In genomic region chr2:68404901-68405799, GRCh38 we compare ENCODE assay signal across 26 cellular contexts. TPM values are rescaled to one million over a fixed set of nuclear protein-coding genes. Genes with fewer than 3 reads are reported as not detected.
A peak's percentile ranks its signal among the peaks of the same experiment; 100 is the strongest.
DNase-seq lines count a peak whose midpoint lies in the region; ATAC-seq, FAIRE-seq and TF ChIP-seq lines count a peak whose summit lies in the region.
"Had no signal": no experiment of that assay in that cellular context is flagged by ENCODE, and none has a peak within 500 bp of the region (broad histone marks: within the 10 kb centered on the region; RNA-seq: fewer than 3 reads in every experiment).

No MANE protein-coding gene starts in this region.

- no peaks in the 10 kb centered on the region for H3K27me3 Mint-ChIP-seq in effector memory CD8-positive, alpha-beta T cell

- H3K27me3 ChIP-seq in H7 (ENCODE audit: control insufficient read depth, insufficient read depth, low read length): peaks cover 3% of the 10 kb centered on the region; the same call in 1 of the 2 replicates
- no peaks in the 10 kb centered on the region for H3K27me3 ChIP-seq in neuron (ENCODE audit: insufficient read depth, low read length)
- peaks cover 57% of the 10 kb centered on the region for H3K27me3 ChIP-seq in foreskin keratinocyte
- H3K27me3 ChIP-seq in right lobe of liver: no peaks in the 10 kb centered on the region
- H3K27me3 ChIP-seq: adrenal gland, colonic mucosa, testis, uterus had no signal

- no peaks in the 10 kb centered on the region for H3K36me3 ChIP-seq in H7 (replicated peaks; ENCODE audit: control insufficient read depth, insufficient read depth, low read length)
- H3K36me3 ChIP-seq in neuron (ENCODE audit: insufficient read depth, low read length): no peaks in the 10 kb centered on the region
- no peaks in the 10 kb centered on the region for H3K36me3 ChIP-seq in right lobe of liver
- H3K36me3 ChIP-seq: adrenal gland, colonic mucosa, uterus had no signal

- H3K9me3 ChIP-seq in neuron (ENCODE audit: low read length) (no peaks in the 10 kb centered on the region), right lobe of liver (no peaks in the 10 kb centered on the region)
- H3K9me3 ChIP-seq: adrenal gland, colonic mucosa, testis, uterus had no signal

- peaks cover 57 to 89% of the 10 kb centered on the region in 2 donors for H3K4me1 Mint-ChIP-seq in effector memory CD8-positive, alpha-beta T cell (ENCODE audit: low read depth in 2 of 2)

- DNase-seq in GM12892 (ENCODE audit: insufficient read length) (no peak), H7 (no peak), foreskin keratinocyte (no peak), right lobe of liver (no peak), nucleus accumbens (lab: John Stamatoyannopoulos, UW) (no peak)
- peak in 2 of 3 experiments; percentile 26 to 27 for DNase-seq in effector memory CD8-positive, alpha-beta T cell
- DNase-seq: activated CD4-positive, alpha-beta memory T cell treated with anti-CD3 and anti-CD28 coated beads, Interleukin-2, amount 10 ng/mL, durations not matched to agents 7 days and 5 days; activated naive CD4-positive, alpha-beta T cell; adrenal gland; colonic mucosa; head of caudate nucleus; mesendoderm; NCI-H1092 treated with DMSO at 0.1 percent for 48 hours; NCI-H2081 treated with DMSO at 0.1 percent for 48 hours; NCI-H510A treated with DMSO at 0.1 percent for 48 hours; stimulated activated CD4-positive, alpha-beta T cell treated with anti-CD3 and anti-CD28 coated beads, Interleukin-2, amount 100 ng/mL, for 24 hours; stimulated activated naive CD4-positive, alpha-beta T cell; T1000; testis; uterus had no signal

- FAIRE-seq in GM12892 (lab: Jason Lieb, UNC): peak; percentile 81
- FAIRE-seq: endometrium, HepG2 had no signal

- peak overlapping the region; percentile 83 to 92 for H3K27ac Mint-ChIP-seq in effector memory CD8-positive, alpha-beta T cell
- H3K27ac Mint-ChIP-seq: activated CD4-positive, alpha-beta memory T cell treated with anti-CD3 and anti-CD28 coated beads, Interleukin-2, amount 10 ng/mL, durations not matched to agents 7 days and 5 days had no signal

- peak overlapping the region; percentile 75 to 79 for H3K4me3 Mint-ChIP-seq in effector memory CD8-positive, alpha-beta T cell
- H3K4me3 Mint-ChIP-seq: activated CD4-positive, alpha-beta memory T cell treated with anti-CD3 and anti-CD28 coated beads, Interleukin-2, amount 10 ng/mL, durations not matched to agents 7 days and 5 days had no signal

- ATAC-seq in effector memory CD8-positive, alpha-beta T cell (replicated peaks): peak; percentile 82
- ATAC-seq in foreskin keratinocyte: no peak
- ATAC-seq in right lobe of liver: no peak
- ATAC-seq: activated CD4-positive, CD25-positive, alpha-beta regulatory T cell treated with anti-CD3 and anti-CD28 coated beads, Interleukin-2, amount 50 U/mL, for 24 hours had no signal

- H3K4me1 ChIP-seq in neuron (ENCODE audit: insufficient read depth, low read length): peaks cover 6% of the 10 kb centered on the region
- H3K4me1 ChIP-seq in foreskin keratinocyte: no peaks in the 10 kb centered on the region
- H3K4me1 ChIP-seq in right lobe of liver: no peaks in the 10 kb centered on the region
- H3K4me1 ChIP-seq: adrenal gland, colonic mucosa, testis, uterus had no signal

- H3K27ac ChIP-seq in foreskin keratinocyte: no peak overlapping the region
- H3K27ac ChIP-seq in right lobe of liver: no peak overlapping the region
- H3K27ac ChIP-seq: adrenal gland, colonic mucosa, testis, uterus had no signal

- H3K36me3 Mint-ChIP-seq in effector memory CD8-positive, alpha-beta T cell (ENCODE audit: insufficient read depth): peaks cover 9% of the 10 kb centered on the region

- intact Hi-C loops in right lobe of liver (cut with DNase I): no loop called here

- no peak for TF ChIP-seq CTCF in foreskin keratinocyte (conservative IDR thresholded peaks at IDR 0.05)
- no peak for TF ChIP-seq CTCF in right lobe of liver (IDR thresholded peaks at IDR 0.05)

- H2AFZ ChIP-seq in neuron (ENCODE audit: low read depth, low read length): peak overlapping the region; percentile 1

- H3K9me3 Mint-ChIP-seq in effector memory CD8-positive, alpha-beta T cell: peaks cover 16 to 24% of the 10 kb centered on the region in 2 donors

- peak overlapping the region; percentile 33; the same call in 1 of the 2 replicates for H3K4me3 ChIP-seq in H7 (ENCODE audit: insufficient read depth, low read depth, low read length)
- no peak overlapping the region for H3K4me3 ChIP-seq in neuron (ENCODE audit: low read length)
- H3K4me3 ChIP-seq in right lobe of liver: no peak overlapping the region
- H3K4me3 ChIP-seq: adrenal gland, colonic mucosa, skin epidermis, testis, uterus had no signal

- WGBS in right lobe of liver (ENCODE audit: insufficient coverage, low coverage, low lambda C conversion rate, missing lambda C conversion rate): 85% methylated on average over 6 of the region's 19 CpGs

- TF ChIP-seq POLR2A in GM12892 (IDR thresholded peaks at IDR 0.05; ENCODE audit: low read depth, low read length) (no peak), right lobe of liver (IDR thresholded peaks at IDR 0.05) (no peak)

RNA-seq across cellular contexts. Expression of gene PLEK, which starts 40.1 kb away (rescaled TPM):
- polyA plus RNA-seq in GM12892 (2012; ENCODE audit: missing spikeins): 310 TPM
- total RNA-seq in H7 (2014; rRNA removed; shearing (Covaris generic)): not detected in 2 replicates
- total RNA-seq in foreskin keratinocyte (not detected in 2 replicates), right lobe of liver (10 to 100 TPM in 1 of 6 experiments, 1 to 10 TPM in 4, under 1 TPM in 1; 0.98 to 14.8 (median 2.4) TPM)
- polyA plus RNA-seq in foreskin keratinocyte: not detected in 2 replicates
- total RNA-seq: G401, HepG2 had no signal
- polyA plus RNA-seq: HepG2 had no signal

Comparison
In these comparisons a context has a peak if more than half of its experiments do, and no peak if none do; other contexts are left out.
1. DNase-seq: peak in effector memory CD8-positive, alpha-beta T cell (2 of 3); none in GM12892 (single experiment), H7 (single experiment), foreskin keratinocyte (0 of 2), right lobe of liver (0 of 3) and nucleus accumbens (0 of 56).